ENCODE assay signal across 21 cellular contexts in genomic region chr2:208179028-208179609, GRCh38. TPM values are rescaled to one million over a fixed set of nuclear protein-coding genes. Genes with fewer than 3 reads are reported as not detected.
DNase-seq lines count a peak whose midpoint lies in the region; ATAC-seq and TF ChIP-seq lines count a peak whose summit lies in the region.
"Had no signal": no experiment of that assay in that cellular context is flagged by ENCODE, and none has a peak within 500 bp of the region (broad histone marks: within the 10 kb centered on the region; RNA-seq: fewer than 3 reads in every experiment).

No MANE protein-coding gene starts in this region.

- ATAC-seq in heart right ventricle (no peak), HG03135 (IDR thresholded peaks at IDR 0.05; ENCODE audit: unreplicated experiment) (no peak)
- ATAC-seq: A549; stimulated activated memory B cell treated with anti-CD40 and anti-IgM and Interleukin-4, amounts not matched to agents 10 μg/mL and 1 μg/mL and 100 μg/mL, for 72 hours had no signal

- H3K79me2 ChIP-seq in hepatocyte, result no peaks in the 10 kb centered on the region

- H3K9me3 ChIP-seq in cardiac muscle cell (ENCODE audit: low read depth) (no peaks in the 10 kb centered on the region), heart right ventricle (no peaks in the 10 kb centered on the region), hepatocyte (ENCODE audit: low read depth) (no peaks in the 10 kb centered on the region)
- H3K9me3 ChIP-seq: A549 had no signal

- H3K4me1 Mint-ChIP-seq in activated naive CD4-positive, alpha-beta T cell treated with anti-CD3 and anti-CD28 coated beads for 36 hours (ENCODE audit: low read depth), result peaks cover 2% of the 10 kb centered on the region

- no peak overlapping the region for H3K27ac ChIP-seq in cardiac muscle cell
- H3K27ac ChIP-seq in heart right ventricle, result no peak overlapping the region
- H3K27ac ChIP-seq in hepatocyte, result no peak overlapping the region
- H3K27ac ChIP-seq: A549 had no signal

- H3K9me3 Mint-ChIP-seq in activated naive CD4-positive, alpha-beta T cell treated with anti-CD3 and anti-CD28 coated beads for 36 hours, result no peaks in the 10 kb centered on the region
- H3K9me3 Mint-ChIP-seq: activated naive CD8-positive, alpha-beta T cell treated with anti-CD3 and anti-CD28 coated beads, Interleukin-2, amount 10 ng/mL, durations not matched to agents 7 days and 5 days; CD4-positive, CD25-positive, alpha-beta regulatory T cell; mesothelial cell of epicardium; stimulated activated memory B cell treated with anti-CD40 and anti-IgM and Interleukin-4, amounts not matched to agents 10 μg/mL and 1 μg/mL and 100 μg/mL, for 72 hours; type B pancreatic cell had no signal

- peaks cover 13% of the 10 kb centered on the region for H3K27me3 Mint-ChIP-seq in activated naive CD4-positive, alpha-beta T cell treated with anti-CD3 and anti-CD28 coated beads for 36 hours (ENCODE audit: low read depth)

- H3K27me3 ChIP-seq in cardiac muscle cell (no peaks in the 10 kb centered on the region), heart right ventricle (peaks cover 0 to 21% (median 5%) of the 10 kb centered on the region in 7 donors), hepatocyte (no peaks in the 10 kb centered on the region)

- CTCF ChIA-PET in activated naive CD4-positive, alpha-beta T cell treated with anti-CD3 and anti-CD28 coated beads for 36 hours (lab: Charles Lee), result interaction anchor here (0.6 kb wide), 1 partner anchor 1543 kb away, joined by 3 read pairs; no protein-coding TSS in a partner anchor

- no peak overlapping the region for H3K4me3 ChIP-seq in cardiac muscle cell
- H3K4me3 ChIP-seq in heart right ventricle, result no peak overlapping the region
- no peak overlapping the region for H3K4me3 ChIP-seq in hepatocyte
- H3K4me3 ChIP-seq: A549 had no signal

- 68 to 78% methylated on average over 4 of the region's 4 CpGs for WGBS in heart right ventricle, 2 donors
- 69% methylated on average over 4 of the region's 4 CpGs for WGBS in hepatocyte (ENCODE audit: low lambda C conversion rate, missing lambda C conversion rate)

- H3K36me3 Mint-ChIP-seq in activated naive CD4-positive, alpha-beta T cell treated with anti-CD3 and anti-CD28 coated beads for 36 hours (ENCODE audit: low read depth), result no peaks in the 10 kb centered on the region
- H3K36me3 Mint-ChIP-seq: activated naive CD8-positive, alpha-beta T cell treated with anti-CD3 and anti-CD28 coated beads, Interleukin-2, amount 10 ng/mL, durations not matched to agents 7 days and 5 days; CD4-positive, CD25-positive, alpha-beta regulatory T cell; mesothelial cell of epicardium; stimulated activated memory B cell treated with anti-CD40 and anti-IgM and Interleukin-4, amounts not matched to agents 10 μg/mL and 1 μg/mL and 100 μg/mL, for 72 hours; type B pancreatic cell had no signal

- no peak overlapping the region for H2AFZ ChIP-seq in hepatocyte

- no peaks in the 10 kb centered on the region for H3K9me2 ChIP-seq in hepatocyte (replicated peaks; ENCODE audit: insufficient read depth)

- no peak overlapping the region for H3K27ac Mint-ChIP-seq in activated naive CD4-positive, alpha-beta T cell treated with anti-CD3 and anti-CD28 coated beads for 36 hours
- H3K27ac Mint-ChIP-seq: activated naive CD8-positive, alpha-beta T cell treated with anti-CD3 and anti-CD28 coated beads, Interleukin-2, amount 10 ng/mL, durations not matched to agents 7 days and 5 days; CD4-positive, CD25-positive, alpha-beta regulatory T cell; mesothelial cell of epicardium; stimulated activated memory B cell treated with anti-CD40 and anti-IgM and Interleukin-4, amounts not matched to agents 10 μg/mL and 1 μg/mL and 100 μg/mL, for 72 hours; type B pancreatic cell had no signal

- TF ChIP-seq CTCF in cardiac muscle cell (IDR thresholded peaks at IDR 0.05; ENCODE audit: low read depth, low read length) (no peak), heart right ventricle (IDR thresholded peaks at IDR 0.05) (no peak), hepatocyte (IDR thresholded peaks at IDR 0.05; ENCODE audit: poor library complexity) (no peak)

- no peaks in the 10 kb centered on the region for H3K36me3 ChIP-seq in cardiac muscle cell
- no peaks in the 10 kb centered on the region for H3K36me3 ChIP-seq in heart right ventricle
- no peaks in the 10 kb centered on the region for H3K36me3 ChIP-seq in hepatocyte (replicated peaks; ENCODE audit: insufficient read depth, low read depth)

- H3K4me3 Mint-ChIP-seq in activated naive CD4-positive, alpha-beta T cell treated with anti-CD3 and anti-CD28 coated beads for 36 hours, result no peak overlapping the region
- H3K4me3 Mint-ChIP-seq: activated naive CD8-positive, alpha-beta T cell treated with anti-CD3 and anti-CD28 coated beads, Interleukin-2, amount 10 ng/mL, durations not matched to agents 7 days and 5 days; CD4-positive, CD25-positive, alpha-beta regulatory T cell; mesothelial cell of epicardium; stimulated activated memory B cell treated with anti-CD40 and anti-IgM and Interleukin-4, amounts not matched to agents 10 μg/mL and 1 μg/mL and 100 μg/mL, for 72 hours; type B pancreatic cell had no signal

- no peak overlapping the region for H3K4me2 ChIP-seq in hepatocyte
- H3K4me2 ChIP-seq: A549 had no signal

- H3K4me1 ChIP-seq in cardiac muscle cell (ENCODE audit: low read depth) (no peaks in the 10 kb centered on the region), heart right ventricle (peaks cover 0 to 10% (median 0%) of the 10 kb centered on the region in 9 donors), hepatocyte (ENCODE audit: insufficient read depth) (peaks cover 2% of the 10 kb centered on the region)

- DNase-seq in cardiac muscle cell (ENCODE audit: low read depth in 1 of 2, low spot score in 1 of 2) (peak; percentile 32 to 41), heart right ventricle (no peak), hepatocyte (ENCODE audit: low spot score) (peak; percentile 24), NCI-H2227 treated with DMSO at 0.1 percent for 48 hours (lab: John Stamatoyannopoulos, UW) (no peak)
- no peak for DNase-seq in activated naive CD4-positive, alpha-beta T cell treated with anti-CD3 and anti-CD28 coated beads for 36 hours
- DNase-seq: activated CD4-positive, alpha-beta T cell treated with anti-CD3 and anti-CD28 coated beads, Interleukin-2, amount 50 U/mL, for 1 hour; activated naive CD8-positive, alpha-beta T cell treated with anti-CD3 and anti-CD28 coated beads, Interleukin-2, amount 10 ng/mL, durations not matched to agents 7 days and 5 days; activated T-cell treated with anti-CD3 and anti-CD28 coated beads, Interleukin-2, amount 50 U/mL, for 1 hour; CD4-positive, CD25-positive, alpha-beta regulatory T cell; central memory CD4-positive, alpha-beta T cell; foreskin fibroblast; NCI-H1048; SIG-M5; T-helper 9 cell had no signal

- intact Hi-C loops in heart right ventricle (cut with DNase I), result loop anchor here in 4 of 10 donors (5.0 to 10.0 kb wide), 2 partner anchors 73 to 76 kb away; partner anchors contain the start of gene IDH1 (in 1 of the 4)
- intact Hi-C loops in activated naive CD4-positive, alpha-beta T cell treated with anti-CD3 and anti-CD28 coated beads for 36 hours (cut with micrococcal nuclease), result no loop called here

- H4K20me1 ChIP-seq in hepatocyte (ENCODE audit: insufficient read depth, poor library complexity, severe bottlenecking), result no peaks in the 10 kb centered on the region

RNA-seq across cellular contexts. Expression of gene C2orf80, which starts 10.7 kb away (rescaled TPM):
- total RNA-seq in cardiac muscle cell, result not detected in 2 replicates
- polyA plus RNA-seq in cardiac muscle cell, result not detected in 2 replicates
- total RNA-seq in heart right ventricle, result not detected
- not detected for polyA plus RNA-seq in heart right ventricle
- total RNA-seq in hepatocyte, result not detected in 2 replicates
- not detected in 2 replicates for polyA plus RNA-seq in hepatocyte
- total RNA-seq in activated naive CD4-positive, alpha-beta T cell treated with anti-CD3 and anti-CD28 coated beads for 36 hours, result not detected
- total RNA-seq: activated naive CD8-positive, alpha-beta T cell treated with anti-CD3 and anti-CD28 coated beads, Interleukin-2, amount 10 ng/mL, durations not matched to agents 7 days and 5 days; CD4-positive, CD25-positive, alpha-beta regulatory T cell; mesothelial cell of epicardium; skeletal muscle tissue had no signal
- polyA plus RNA-seq: A549; CD4-positive, CD25-positive, alpha-beta regulatory T cell had no signal

RNA-seq across cellular contexts. Expression of gene CRYGA, which starts 15.7 kb away (rescaled TPM):
- total RNA-seq in cardiac muscle cell (not detected in 2 replicates), heart right ventricle (not detected), hepatocyte (not detected in 2 replicates)
- polyA plus RNA-seq in cardiac muscle cell (not detected in 2 replicates), heart right ventricle (not detected), hepatocyte (not detected in 2 replicates)
- not detected for total RNA-seq in activated naive CD4-positive, alpha-beta T cell treated with anti-CD3 and anti-CD28 coated beads for 36 hours
- total RNA-seq: activated naive CD8-positive, alpha-beta T cell treated with anti-CD3 and anti-CD28 coated beads, Interleukin-2, amount 10 ng/mL, durations not matched to agents 7 days and 5 days; CD4-positive, CD25-positive, alpha-beta regulatory T cell; G401; mesothelial cell of epicardium; skeletal muscle tissue had no signal
- polyA plus RNA-seq: A549; CD4-positive, CD25-positive, alpha-beta regulatory T cell had no signal

RNA-seq across cellular contexts. Expression of gene CRYGB, which starts 33.2 kb away (rescaled TPM):
- total RNA-seq in cardiac muscle cell (not detected in 2 replicates), heart right ventricle (not detected), hepatocyte (not detected in 2 replicates)
- polyA plus RNA-seq in cardiac muscle cell (not detected in 2 replicates), heart right ventricle (not detected), hepatocyte (not detected in 2 replicates)
- total RNA-seq in activated naive CD4-positive, alpha-beta T cell treated with anti-CD3 and anti-CD28 coated beads for 36 hours, result not detected
- total RNA-seq: activated naive CD8-positive, alpha-beta T cell treated with anti-CD3 and anti-CD28 coated beads, Interleukin-2, amount 10 ng/mL, durations not matched to agents 7 days and 5 days; CD4-positive, CD25-positive, alpha-beta regulatory T cell; G401; mesothelial cell of epicardium; skeletal muscle tissue had no signal
- polyA plus RNA-seq: A549; CD4-positive, CD25-positive, alpha-beta regulatory T cell had no signal

RNA-seq across cellular contexts. Expression of gene CRYGC, which starts 49.5 kb away (rescaled TPM):
- not detected in 2 replicates for total RNA-seq in cardiac muscle cell
- polyA plus RNA-seq in cardiac muscle cell, result not detected in 2 replicates
- total RNA-seq in heart right ventricle, result not detected
- polyA plus RNA-seq in heart right ventricle, result not detected
- total RNA-seq in hepatocyte, result 1.3 TPM in 1 of 2 replicates, not detected in the other
- 1.3 TPM in 2 replicates for polyA plus RNA-seq in hepatocyte
- not detected for total RNA-seq in activated naive CD4-positive, alpha-beta T cell treated with anti-CD3 and anti-CD28 coated beads for 36 hours
- total RNA-seq: activated naive CD8-positive, alpha-beta T cell treated with anti-CD3 and anti-CD28 coated beads, Interleukin-2, amount 10 ng/mL, durations not matched to agents 7 days and 5 days; CD4-positive, CD25-positive, alpha-beta regulatory T cell; mesothelial cell of epicardium; skeletal muscle tissue had no signal
- polyA plus RNA-seq: A549; CD4-positive, CD25-positive, alpha-beta regulatory T cell had no signal

RNA-seq across cellular contexts. Expression of gene CRYGD, which starts 54.8 kb away (rescaled TPM):
- not detected in 2 replicates for total RNA-seq in cardiac muscle cell
- polyA plus RNA-seq in cardiac muscle cell, result not detected in 2 replicates
- total RNA-seq in heart right ventricle, result not detected
- polyA plus RNA-seq in heart right ventricle, result not detected
- total RNA-seq in hepatocyte, result not detected in 2 replicates
- polyA plus RNA-seq in hepatocyte, result 0.47 and 0.85 TPM in 2 replicates
- total RNA-seq in activated naive CD4-positive, alpha-beta T cell treated with anti-CD3 and anti-CD28 coated beads for 36 hours, result not detected
- total RNA-seq: activated naive CD8-positive, alpha-beta T cell treated with anti-CD3 and anti-CD28 coated beads, Interleukin-2, amount 10 ng/mL, durations not matched to agents 7 days and 5 days; G401; mesothelial cell of epicardium; skeletal muscle tissue had no signal
- polyA plus RNA-seq: A549; CD4-positive, CD25-positive, alpha-beta regulatory T cell had no signal

Comparison
In these comparisons a context has a peak if more than half of its experiments do, and no peak if none do; other contexts are left out.
1. DNase-seq: peak in cardiac muscle cell (2 of 2) and hepatocyte (single experiment); none in heart right ventricle (0 of 2), activated naive CD4-positive, alpha-beta T cell treated with anti-CD3 and anti-CD28 coated beads for 36 hours (single experiment) and NCI-H2227 treated with DMSO at 0.1 percent for 48 hours (single experiment).